ENCODE assay signal across 17 cellular contexts in the genomic region with DNA sequence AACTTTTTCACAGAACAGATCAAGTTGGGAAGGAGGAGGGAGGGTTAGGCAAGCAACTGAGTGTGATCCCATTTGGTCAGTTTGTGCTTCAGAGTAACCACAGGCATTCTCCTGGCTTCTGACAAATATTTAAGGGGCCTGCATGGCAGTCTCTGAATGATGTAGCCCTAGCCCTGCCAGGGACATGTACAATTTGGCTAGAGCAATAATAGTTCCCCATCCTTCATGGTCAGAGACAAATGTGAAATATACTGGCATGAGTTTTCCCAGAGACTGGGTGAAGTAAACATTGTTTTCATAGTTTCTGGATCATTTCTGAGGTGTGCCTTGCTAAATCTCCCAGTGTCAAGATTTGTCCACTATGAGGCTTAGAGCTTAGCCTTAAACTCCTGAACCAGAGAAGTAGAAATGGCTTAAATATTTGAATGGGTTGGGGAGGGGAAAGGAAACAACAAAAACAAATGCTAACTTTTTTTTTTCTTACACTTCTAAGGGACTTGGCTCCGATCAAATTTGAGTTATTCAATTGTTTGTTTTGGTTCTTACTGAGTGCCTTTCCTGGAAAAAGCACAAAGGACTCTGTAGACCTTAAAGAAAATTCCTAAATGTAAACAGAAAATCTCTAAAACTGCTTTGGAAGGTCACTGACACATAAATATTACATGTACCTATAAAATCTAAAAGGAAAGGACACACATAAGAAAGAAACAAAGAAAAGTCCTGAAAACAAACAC. TPM values are rescaled to one million over a fixed set of nuclear protein-coding genes. Genes with fewer than 3 reads are reported as not detected.
DNase-seq lines count a peak whose midpoint lies in the region; ATAC-seq and TF ChIP-seq lines count a peak whose summit lies in the region.
"Had no signal": no experiment of that assay in that cellular context is flagged by ENCODE, and none has a peak within 500 bp of the region (broad histone marks: within the 10 kb centered on the region; RNA-seq: fewer than 3 reads in every experiment).

No MANE protein-coding gene starts in this region.

- peak overlapping the region; percentile 46 for H3K4me2 ChIP-seq in GM23248 (ENCODE audit: unreplicated experiment)
- peak overlapping the region; percentile 6 for H3K4me2 ChIP-seq in skeletal muscle satellite cell (ENCODE audit: low read length)
- H3K4me2 ChIP-seq: BLaER1 had no signal

- in situ Hi-C loops in GM23248 (cut with MboI), result no loop called here
- in situ Hi-C loops in astrocyte of the spinal cord (cut with HindIII; ENCODE audit: low sequenced_read_pairs), result no loop called here

- H3K9me2 ChIP-seq in GM23248 (ENCODE audit: insufficient read depth), result no peaks in the 10 kb centered on the region

- no peaks in the 10 kb centered on the region for H3K27me3 ChIP-seq in GM23248 (replicated peaks; ENCODE audit: insufficient read depth)
- no peaks in the 10 kb centered on the region for H3K27me3 ChIP-seq in skeletal muscle satellite cell (ENCODE audit: control insufficient read depth, insufficient read depth, low read length)
- H3K27me3 ChIP-seq: BLaER1, uterus had no signal

- intact Hi-C loops in Right ventricle myocardium superior (cut with DNase I), result no loop called here

- H4K20me1 ChIP-seq in GM23248 (ENCODE audit: insufficient read depth), result no peaks in the 10 kb centered on the region
- H4K20me1 ChIP-seq: BLaER1 had no signal

- peak; percentile 67 for DNase-seq in GM23248
- DNase-seq in astrocyte of the spinal cord (ENCODE audit: low read depth, low spot score), result peak; percentile 78
- DNase-seq in iris pigment epithelial cell (ENCODE audit: low read depth), result peak; percentile 87
- no peak for DNase-seq in superior temporal gyrus (ENCODE audit: extremely low spot score)
- no peak for DNase-seq in HPDE6-E6E7 (ENCODE audit: extremely low spot score)
- no peak for DNase-seq in Right ventricle myocardium superior
- DNase-seq: activated T-cell treated with anti-CD3 and anti-CD28 coated beads, Interleukin-2, amount 50 U/mL, for 1 hour; anterior cingulate cortex; mesendoderm; NCI-H446; OCI-M1; posterior cingulate gyrus; uterus had no signal

- H3K27ac ChIP-seq in GM23248, result 0 out of 2 replicates have a peak overlapping the region, but pooled peaks have one; percentile 3
- H3K27ac ChIP-seq: BLaER1, uterus had no signal

- H2AFZ ChIP-seq in GM23248, result no peak overlapping the region

- H3K4me3 ChIP-seq in GM23248 (no peak overlapping the region), astrocyte of the spinal cord (ENCODE audit: low read depth, low read length) (no peak overlapping the region), skeletal muscle satellite cell (ENCODE audit: low read length) (no peak overlapping the region)
- H3K4me3 ChIP-seq: BLaER1, uterus had no signal

- 53 to 65% methylated on average over 1 of the region's 1 CpG for WGBS in GM23248 (ENCODE audit: low coverage in 1 of 2, low lambda C conversion rate in 2 of 2, missing lambda C conversion rate in 2 of 2), 2 experiments

- peaks cover 14% of the 10 kb centered on the region; the same call in 1 of the 2 replicates for H3F3A ChIP-seq in GM23248 (ENCODE audit: insufficient read depth)

- no peak overlapping the region for H3K9ac ChIP-seq in GM23248
- peak overlapping the region; percentile 36 for H3K9ac ChIP-seq in skeletal muscle satellite cell (ENCODE audit: low read depth, low read length)
- H3K9ac ChIP-seq: BLaER1 had no signal

- H3K9me3 ChIP-seq in GM23248 (ENCODE audit: low read depth) (no peaks in the 10 kb centered on the region), skeletal muscle satellite cell (replicated peaks; ENCODE audit: low read length) (no peaks in the 10 kb centered on the region)
- H3K9me3 ChIP-seq: BLaER1, uterus had no signal

- no peaks in the 10 kb centered on the region for H3K36me3 ChIP-seq in GM23248 (ENCODE audit: low read depth)
- H3K36me3 ChIP-seq in skeletal muscle satellite cell (ENCODE audit: insufficient read depth, low read length), result peaks cover 9% of the 10 kb centered on the region
- H3K36me3 ChIP-seq: BLaER1, uterus had no signal

- H3K4me1 ChIP-seq in GM23248 (ENCODE audit: insufficient read depth) (peaks cover 23% of the 10 kb centered on the region), skeletal muscle satellite cell (ENCODE audit: control insufficient read depth, insufficient read depth, low read length) (peaks cover 12% of the 10 kb centered on the region)
- H3K4me1 ChIP-seq: BLaER1, uterus had no signal

- H3K79me2 ChIP-seq in GM23248 (ENCODE audit: insufficient read depth), result no peaks in the 10 kb centered on the region

- ATAC-seq in Right ventricle myocardium superior (ENCODE audit: poor library complexity), result no peak
- no peak for ATAC-seq in HG02973 (IDR thresholded peaks at IDR 0.05; ENCODE audit: unreplicated experiment)

- TF ChIP-seq CTCF in astrocyte of the spinal cord (IDR thresholded peaks at IDR 0.05; ENCODE audit: low read depth, low read length), result no peak

RNA-seq across cellular contexts. Expression of gene UBE2U, which starts 41.9 kb away (rescaled TPM):
- total RNA-seq in GM23248 (2014; rRNA removed; shearing (Covaris generic)), result not detected in 2 replicates
- not detected in 2 replicates for polyA plus RNA-seq in GM23248 (2016; fragmentation: Nextera tagmentation; extraction: Ambion mirVana)
- total RNA-seq in skeletal muscle satellite cell (2012; rRNA removed), result not detected in 2 replicates
- total RNA-seq in Right ventricle myocardium superior, result 1.2 TPM
- total RNA-seq: T-helper 1 cell treated with Interleukin-12 subunit alpha and Interleukin-12 subunit beta and Interleukin-4 antibody, amounts not matched to agents 30 ng/mL and 1 ng/mL, for 36 hours; uterus had no signal

Comparison
In these comparisons a context has a peak if more than half of its experiments do, and no peak if none do; other contexts are left out.
1. DNase-seq: peak in GM23248 (single experiment), astrocyte of the spinal cord (single experiment) and iris pigment epithelial cell (single experiment); none in superior temporal gyrus (single experiment), HPDE6-E6E7 (single experiment) and Right ventricle myocardium superior (single experiment).